In the genomic region with DNA sequence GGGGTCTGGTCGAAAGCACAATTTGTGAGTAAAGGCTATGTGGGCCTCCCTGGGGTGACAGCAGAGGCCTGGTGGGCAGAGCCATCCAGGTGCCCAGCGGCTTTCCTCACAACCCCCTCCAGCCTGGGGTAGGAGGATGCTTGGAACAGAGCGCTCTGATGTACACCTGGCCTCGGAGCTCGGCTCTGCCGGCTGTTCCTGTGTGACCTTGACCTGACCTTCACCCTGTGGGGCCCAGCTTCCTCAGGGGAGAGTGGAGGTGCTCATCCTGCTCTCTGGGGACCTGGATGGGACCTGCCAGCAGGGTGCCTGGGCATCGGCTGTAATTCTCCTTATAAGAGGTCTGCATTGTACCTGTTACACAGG, we compare ENCODE assay signal across 9 cellular contexts. TPM values are rescaled to one million over a fixed set of nuclear protein-coding genes. Genes with fewer than 3 reads are reported as not detected.
DNase-seq lines count a peak whose midpoint lies in the region; TF ChIP-seq lines count a peak whose summit lies in the region.
"Had no signal": no experiment of that assay in that cellular context is flagged by ENCODE, and none has a peak within 500 bp of the region (broad histone marks: within the 10 kb centered on the region; RNA-seq: fewer than 3 reads in every experiment).

No MANE protein-coding gene starts in this region.

- no peaks in the 10 kb centered on the region for H3K79me2 ChIP-seq in mammary epithelial cell (ENCODE audit: insufficient read depth, low read length)
- no peaks in the 10 kb centered on the region for H3K79me2 ChIP-seq in OCI-LY3 (ENCODE audit: low read length)

- DNase-seq in mammary epithelial cell (no peak), breast epithelium (ENCODE audit: low spot score in 2 of 2) (no peak), suprapubic skin (ENCODE audit: low spot score in 2 of 2) (no peak), testis (no peak), C1 segment of cervical spinal cord (lab: John Stamatoyannopoulos, UW) (no peak)
- no peak for DNase-seq in activated CD8-positive, alpha-beta memory T cell treated with anti-CD3 and anti-CD28 coated beads, Interleukin-2, amount 50 U/mL, for 4 hours

- H3K4me2 ChIP-seq in mammary epithelial cell (ENCODE audit: insufficient read depth, low read depth, low read length): peak overlapping the region; percentile 92
- peak overlapping the region; percentile 89 for H3K4me2 ChIP-seq in OCI-LY3 (ENCODE audit: low read length)

- TF ChIP-seq POLR2A in breast epithelium (IDR thresholded peaks at IDR 0.05) (no peak), suprapubic skin (IDR thresholded peaks at IDR 0.05) (no peak), testis (IDR thresholded peaks at IDR 0.05) (no peak)

- H3K27me3 ChIP-seq in mammary epithelial cell (ENCODE audit: insufficient read depth, low read length): no peaks in the 10 kb centered on the region
- H3K27me3 ChIP-seq in breast epithelium: no peaks in the 10 kb centered on the region
- no peaks in the 10 kb centered on the region for H3K27me3 ChIP-seq in OCI-LY3 (ENCODE audit: low read depth, low read length)
- peaks cover 12% of the 10 kb centered on the region for H3K27me3 ChIP-seq in iPS-15b (ENCODE audit: control insufficient read depth, insufficient read depth, low read length)
- H3K27me3 ChIP-seq in suprapubic skin: peaks cover 11% of the 10 kb centered on the region
- H3K27me3 ChIP-seq in testis: no peaks in the 10 kb centered on the region
- H3K27me3 ChIP-seq: ovary had no signal

- TF ChIP-seq CTCF in mammary epithelial cell (conservative IDR thresholded peaks at IDR 0.05 in 1 of 2, IDR thresholded peaks at IDR 0.05 in 1 of 2; ENCODE audit: extremely low read depth in 1 of 2, insufficient read depth in 1 of 2, low read depth in 1 of 2, low read length in 2 of 2): no peak
- no peak for TF ChIP-seq CTCF in breast epithelium (IDR thresholded peaks at IDR 0.05)
- no peak for TF ChIP-seq CTCF in OCI-LY3 (IDR thresholded peaks at IDR 0.05; ENCODE audit: low read depth, low read length)
- TF ChIP-seq CTCF in suprapubic skin (IDR thresholded peaks at IDR 0.05): no peak
- no peak for TF ChIP-seq CTCF in testis (IDR thresholded peaks at IDR 0.05)

- H3K4me3 ChIP-seq in mammary epithelial cell (replicated peaks in 1 of 3; ENCODE audit: insufficient read depth in 1 of 3, low read depth in 2 of 3, low read length in 3 of 3): no peak overlapping the region
- H3K4me3 ChIP-seq in breast epithelium: peak overlapping the region in 1 of 3 donors; percentile 82
- peak overlapping the region; percentile 74 for H3K4me3 ChIP-seq in OCI-LY3 (ENCODE audit: low read length)
- no peak overlapping the region for H3K4me3 ChIP-seq in iPS-15b (ENCODE audit: low read depth, low read length)
- H3K4me3 ChIP-seq in suprapubic skin: peak overlapping the region; percentile 55
- H3K4me3 ChIP-seq in testis: peak overlapping the region in 1 of 2 donors; percentile 60

- H3K27ac ChIP-seq in mammary epithelial cell (ENCODE audit: insufficient read depth, low read depth, low read length): no peak overlapping the region
- no peak overlapping the region for H3K27ac ChIP-seq in breast epithelium
- no peak overlapping the region for H3K27ac ChIP-seq in OCI-LY3 (ENCODE audit: low read length)
- H3K27ac ChIP-seq in suprapubic skin: no peak overlapping the region
- H3K27ac ChIP-seq in testis: no peak overlapping the region
- H3K27ac ChIP-seq: ovary had no signal

- H3K9me3 ChIP-seq in mammary epithelial cell (replicated peaks; ENCODE audit: insufficient read depth, low read length): no peaks in the 10 kb centered on the region
- no peaks in the 10 kb centered on the region for H3K9me3 ChIP-seq in breast epithelium
- H3K9me3 ChIP-seq in OCI-LY3 (ENCODE audit: insufficient read depth, low read length): no peaks in the 10 kb centered on the region
- no peaks in the 10 kb centered on the region for H3K9me3 ChIP-seq in iPS-15b (ENCODE audit: control insufficient read depth, insufficient read depth, low read length)
- H3K9me3 ChIP-seq in suprapubic skin: no peaks in the 10 kb centered on the region
- no peaks in the 10 kb centered on the region for H3K9me3 ChIP-seq in testis
- H3K9me3 ChIP-seq: ovary had no signal

- WGBS in mammary epithelial cell (ENCODE audit: low coverage, missing lambda C conversion rate): 0% methylated on average over 2 of the region's 7 CpGs
- WGBS in suprapubic skin: 0% methylated on average over 1 of the region's 7 CpGs
- 7 to 44% methylated on average over 4 to 5 of the region's 7 CpGs for WGBS in testis, 2 donors

- H3K4me1 ChIP-seq in mammary epithelial cell (ENCODE audit: insufficient read depth, low read length): peaks cover 14% of the 10 kb centered on the region
- no peaks in the 10 kb centered on the region for H3K4me1 ChIP-seq in breast epithelium
- H3K4me1 ChIP-seq in OCI-LY3 (ENCODE audit: low read length): peaks cover 15% of the 10 kb centered on the region
- no peaks in the 10 kb centered on the region for H3K4me1 ChIP-seq in iPS-15b (ENCODE audit: control insufficient read depth, insufficient read depth, low read length)
- peaks cover 26% of the 10 kb centered on the region for H3K4me1 ChIP-seq in suprapubic skin
- H3K4me1 ChIP-seq in testis: no peaks in the 10 kb centered on the region

- CTCF ChIA-PET in mammary epithelial cell (lab: Charles Lee; ENCODE audit: low non-redundant PET): no interaction called here

- H4K20me1 ChIP-seq in mammary epithelial cell (ENCODE audit: insufficient read depth, low read length): no peaks in the 10 kb centered on the region
- no peaks in the 10 kb centered on the region for H4K20me1 ChIP-seq in OCI-LY3 (ENCODE audit: insufficient read depth, low read length)

- TF ChIP-seq EP300 in suprapubic skin (IDR thresholded peaks at IDR 0.05): no peak

- in situ Hi-C loops in mammary epithelial cell (cut with MboI; ENCODE audit: low sequenced_read_pairs in 2 of 2): loop anchor here in 1 of 2 donors (25.0 kb wide), 1 partner anchor 243 kb away; no protein-coding TSS in a partner anchor

- H3K9ac ChIP-seq in mammary epithelial cell (ENCODE audit: insufficient read depth, low read length) (no peak overlapping the region), OCI-LY3 (ENCODE audit: low read length) (no peak overlapping the region), iPS-15b (ENCODE audit: low read depth, low read length) (peak overlapping the region; percentile 37)

- dilution Hi-C loops in mammary epithelial cell (cut with HindIII; ENCODE audit: low sequenced_read_pairs): no loop called here

- BruUV-seq in mammary epithelial cell (replicated peaks; lab: Mats Ljungman, UMichigan): no TSS peak

- intact Hi-C loops in mammary epithelial cell (cut with micrococcal nuclease): loop anchor here (1.0 to 2.0 kb wide), 3 partner anchors 239 to 353 kb away; a partner anchor contains a TSS
- intact Hi-C loops in breast epithelium (cut with DNase I; ENCODE audit: low total_unique reads): loop anchor here (10.0 kb wide), 1 partner anchor 241 kb away; no protein-coding TSS in a partner anchor
- intact Hi-C loops in testis (cut with DNase I; ENCODE audit: low total_unique reads): no loop called here

- peak overlapping the region; percentile 97 for H2AFZ ChIP-seq in mammary epithelial cell (ENCODE audit: low read depth, low read length)
- H2AFZ ChIP-seq in OCI-LY3 (ENCODE audit: low read depth, low read length): no peak overlapping the region

- H3K36me3 ChIP-seq in mammary epithelial cell (ENCODE audit: insufficient read depth, low read length) (no peaks in the 10 kb centered on the region), breast epithelium (no peaks in the 10 kb centered on the region), OCI-LY3 (replicated peaks; ENCODE audit: low read depth, low read length) (no peaks in the 10 kb centered on the region), iPS-15b (ENCODE audit: control insufficient read depth, insufficient read depth, low read length) (no peaks in the 10 kb centered on the region), suprapubic skin (no peaks in the 10 kb centered on the region), testis (ENCODE audit: low read depth, missing control alignments) (no peaks in the 10 kb centered on the region)
- H3K36me3 ChIP-seq: ovary had no signal

RNA-seq across cellular contexts. Expression of a gene that starts 28.9 kb away (rescaled TPM):
- 1 to 10 TPM in 1 of 2 donors, under 1 TPM in 1; 0.17 to 1.5 TPM for total RNA-seq in mammary epithelial cell
- polyA plus RNA-seq in mammary epithelial cell: 0.80 TPM
- 0.21 TPM for polyA minus RNA-seq in mammary epithelial cell
- total RNA-seq in breast epithelium: 1 to 10 TPM in 1 of 3 donors, under 1 TPM in 2; 0.66 to 1.8 (median 0.96) TPM
- 1 to 10 TPM in 1 of 4 donors, under 1 TPM in 3; 0.23 to 2.1 (median 0.78) TPM for total RNA-seq in suprapubic skin
- total RNA-seq in testis: 1 to 10 TPM; 7.3 to 9.5 TPM
- 5.1 TPM for polyA plus RNA-seq in testis (ENCODE audit: insufficient read depth, low read depth, low replicate concordance)

RNA-seq across cellular contexts. Expression of a gene that starts 32.5 kb away (rescaled TPM):
- total RNA-seq in mammary epithelial cell (10 to 100 TPM; 13.8 to 24.5 TPM), breast epithelium (10 to 100 TPM; 21.6 to 35.5 (median 27.8) TPM), suprapubic skin (10 to 100 TPM; 10.1 to 15.5 (median 13.9) TPM), testis (10 to 100 TPM; 16.7 to 17.9 TPM)
- polyA plus RNA-seq in mammary epithelial cell (8.5 TPM), testis (ENCODE audit: insufficient read depth, low read depth, low replicate concordance) (13.9 TPM)
- polyA minus RNA-seq in mammary epithelial cell: 12.6 TPM

Comparison
In these comparisons a context has a peak if more than half of its experiments do, and no peak if none do; other contexts are left out.
1. H3K4me3 ChIP-seq: peak in OCI-LY3 (single experiment) and suprapubic skin (single experiment); none in mammary epithelial cell (0 of 3) and iPS-15b (single experiment).